In genomic region chr2:21019000-21019677, GRCh38 we compare ENCODE assay signal across 1 cellular context.
TF ChIP-seq lines count a peak whose summit lies in the region.

No MANE protein-coding gene starts in this region.

TF ChIP-seq in HepG2, 621 proteins besides CTCF, POLR2A, EP300 and RAD21 (continued from another document and continues in another):
- TF ChIP-seq PRMT3 (CRISPR knock-in tag; IDR thresholded peaks at IDR 0.05; ENCODE audit: borderline replicate concordance, low read depth) (peak; percentile 80; the same call in 1 of the 2 replicates), CHD2 (IDR thresholded peaks at IDR 0.05; ENCODE audit: low read depth, low read length) (no peak), BCLAF1 (IDR thresholded peaks at IDR 0.05) (no peak), GMEB1 (CRISPR knock-in tag; IDR thresholded peaks at IDR 0.05; ENCODE audit: borderline replicate concordance) (0 out of 2 replicates have a peak, but pooled peaks have one; percentile 2), POGK (CRISPR knock-in tag; conservative IDR thresholded peaks at IDR 0.05) (0 out of 2 replicates have a peak, but pooled peaks have one; percentile 40), MEIS2 (CRISPR knock-in tag; IDR thresholded peaks at IDR 0.05) (0 out of 2 replicates have a peak, but pooled peaks have one; percentile 15), FLYWCH1 (CRISPR knock-in tag; IDR thresholded peaks at IDR 0.05) (0 out of 2 replicates have a peak, but pooled peaks have one; percentile 39), RERE (CRISPR knock-in tag; IDR thresholded peaks at IDR 0.05; ENCODE audit: low read depth) (0 out of 2 replicates have a peak, but pooled peaks have one; percentile 29), HBP1 (CRISPR knock-in tag; IDR thresholded peaks at IDR 0.05; ENCODE audit: low read depth) (peak; percentile 36; the same call in 1 of the 2 replicates), ZNF770 (CRISPR knock-in tag; IDR thresholded peaks at IDR 0.05) (no peak), AGO2 (optimal IDR thresholded peaks at IDR 0.05; ENCODE audit: low read depth, low read length) (no peak), MNT (IDR thresholded peaks at IDR 0.05) (no peak), ZNF317 (CRISPR knock-in tag; IDR thresholded peaks at IDR 0.05) (no peak), NR1H2 (CRISPR knock-in tag; IDR thresholded peaks at IDR 0.05; ENCODE audit: borderline replicate concordance, low read depth) (no peak), RFXAP (CRISPR knock-in tag; IDR thresholded peaks at IDR 0.05; ENCODE audit: borderline replicate concordance) (peak; percentile 46; the same call in 1 of the 2 replicates), ZNF34 (CRISPR knock-in tag; IDR thresholded peaks at IDR 0.05; ENCODE audit: borderline replicate concordance) (no peak), ZNF710 (CRISPR knock-in tag; IDR thresholded peaks at IDR 0.05; ENCODE audit: borderline replicate concordance) (no peak), ZSCAN9 (CRISPR knock-in tag; IDR thresholded peaks at IDR 0.05; ENCODE audit: borderline replicate concordance) (no peak), ZC3H13 (CRISPR knock-in tag; IDR thresholded peaks at IDR 0.05) (peak; percentile 63), CEBPG (CRISPR knock-in tag; IDR thresholded peaks at IDR 0.05) (no peak), E2F2 (CRISPR knock-in tag; IDR thresholded peaks at IDR 0.05; ENCODE audit: borderline replicate concordance) (no peak), KMT2B (CRISPR knock-in tag; IDR thresholded peaks at IDR 0.05) (no peak), SKIL (CRISPR knock-in tag; IDR thresholded peaks at IDR 0.05; ENCODE audit: borderline replicate concordance) (no peak)
